Comparison of ENCODE assay signal across 1 cellular context in genomic region chr10:11823122-11823988, GRCh38.
TF ChIP-seq lines count a peak whose summit lies in the region.

Gene PROSER2, plus strand, starts transcription at chr10:11823356. Its CDS starts 28,722 bp downstream, at chr10:11852078.

TF ChIP-seq in HEK293T, 16 proteins besides CTCF, POLR2A, EP300 and RAD21 (continued from another document):
- TF ChIP-seq ELF4 (IDR thresholded peaks at IDR 0.05), result no peak
- TF ChIP-seq ARNT (IDR thresholded peaks at IDR 0.05), result peak; percentile 30; the same call in 1 of the 2 replicates
- TF ChIP-seq BHLHE40 (IDR thresholded peaks at IDR 0.05; ENCODE audit: borderline replicate concordance), result no peak
- TF ChIP-seq TARDBP (IDR thresholded peaks at IDR 0.05), result no peak
- TF ChIP-seq FOXM1 (IDR thresholded peaks at IDR 0.05; ENCODE audit: borderline replicate concordance), result no peak
- TF ChIP-seq NFRKB (IDR thresholded peaks at IDR 0.05), result no peak
- TF ChIP-seq FOXA1 (IDR thresholded peaks at IDR 0.05), result no peak
